Comparison of ENCODE assay signal across 8 cellular contexts in the genomic region with DNA sequence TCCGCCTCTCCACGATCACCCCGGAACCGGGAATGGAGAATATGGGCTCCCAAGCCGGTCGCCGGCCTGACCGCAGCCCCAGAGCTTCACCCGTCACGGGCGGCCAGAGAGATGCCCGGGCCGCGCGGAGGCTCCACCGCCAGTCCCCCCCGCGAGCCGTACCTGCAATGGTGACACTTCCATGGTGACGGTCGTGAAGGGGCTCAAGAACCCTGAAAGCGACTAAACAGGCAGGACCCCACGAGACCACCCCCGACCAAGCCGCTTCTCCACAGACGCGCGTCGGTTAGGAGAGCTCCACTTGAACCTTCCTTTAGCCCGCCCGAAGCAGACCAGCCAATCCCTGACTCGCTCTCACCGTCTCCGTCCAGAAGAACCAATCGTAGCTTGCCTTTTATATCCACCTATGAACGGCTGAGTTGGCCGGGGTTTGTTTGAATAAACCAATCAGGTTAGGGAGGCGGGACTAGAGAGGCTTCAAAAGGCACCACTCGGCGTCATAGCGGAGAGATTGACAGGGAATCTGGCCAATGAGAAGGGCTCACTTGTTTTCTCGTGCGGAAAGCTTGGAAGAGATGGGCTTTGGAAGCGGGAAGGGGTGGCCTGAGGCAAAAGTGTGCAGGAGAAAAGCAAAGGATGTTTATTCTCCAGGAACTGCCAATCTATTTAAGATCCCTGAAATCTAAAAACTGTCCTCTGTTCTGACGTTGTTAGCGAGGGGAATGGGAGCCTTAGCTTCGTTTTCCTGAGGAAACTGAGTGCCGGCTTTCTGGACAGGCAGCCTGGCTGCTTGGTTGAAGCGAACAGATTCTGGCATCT. TPM values are rescaled to one million over a fixed set of nuclear protein-coding genes. Genes with fewer than 3 reads are reported as not detected.
DNase-seq lines count a peak whose midpoint lies in the region; ATAC-seq and TF ChIP-seq lines count a peak whose summit lies in the region.

A gene with protein sequence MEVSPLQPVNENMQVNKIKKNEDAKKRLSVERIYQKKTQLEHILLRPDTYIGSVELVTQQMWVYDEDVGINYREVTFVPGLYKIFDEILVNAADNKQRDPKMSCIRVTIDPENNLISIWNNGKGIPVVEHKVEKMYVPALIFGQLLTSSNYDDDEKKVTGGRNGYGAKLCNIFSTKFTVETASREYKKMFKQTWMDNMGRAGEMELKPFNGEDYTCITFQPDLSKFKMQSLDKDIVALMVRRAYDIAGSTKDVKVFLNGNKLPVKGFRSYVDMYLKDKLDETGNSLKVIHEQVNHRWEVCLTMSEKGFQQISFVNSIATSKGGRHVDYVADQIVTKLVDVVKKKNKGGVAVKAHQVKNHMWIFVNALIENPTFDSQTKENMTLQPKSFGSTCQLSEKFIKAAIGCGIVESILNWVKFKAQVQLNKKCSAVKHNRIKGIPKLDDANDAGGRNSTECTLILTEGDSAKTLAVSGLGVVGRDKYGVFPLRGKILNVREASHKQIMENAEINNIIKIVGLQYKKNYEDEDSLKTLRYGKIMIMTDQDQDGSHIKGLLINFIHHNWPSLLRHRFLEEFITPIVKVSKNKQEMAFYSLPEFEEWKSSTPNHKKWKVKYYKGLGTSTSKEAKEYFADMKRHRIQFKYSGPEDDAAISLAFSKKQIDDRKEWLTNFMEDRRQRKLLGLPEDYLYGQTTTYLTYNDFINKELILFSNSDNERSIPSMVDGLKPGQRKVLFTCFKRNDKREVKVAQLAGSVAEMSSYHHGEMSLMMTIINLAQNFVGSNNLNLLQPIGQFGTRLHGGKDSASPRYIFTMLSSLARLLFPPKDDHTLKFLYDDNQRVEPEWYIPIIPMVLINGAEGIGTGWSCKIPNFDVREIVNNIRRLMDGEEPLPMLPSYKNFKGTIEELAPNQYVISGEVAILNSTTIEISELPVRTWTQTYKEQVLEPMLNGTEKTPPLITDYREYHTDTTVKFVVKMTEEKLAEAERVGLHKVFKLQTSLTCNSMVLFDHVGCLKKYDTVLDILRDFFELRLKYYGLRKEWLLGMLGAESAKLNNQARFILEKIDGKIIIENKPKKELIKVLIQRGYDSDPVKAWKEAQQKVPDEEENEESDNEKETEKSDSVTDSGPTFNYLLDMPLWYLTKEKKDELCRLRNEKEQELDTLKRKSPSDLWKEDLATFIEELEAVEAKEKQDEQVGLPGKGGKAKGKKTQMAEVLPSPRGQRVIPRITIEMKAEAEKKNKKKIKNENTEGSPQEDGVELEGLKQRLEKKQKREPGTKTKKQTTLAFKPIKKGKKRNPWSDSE (N-terminal part only) (minus strand): TSS at position 288 of the 819 bp plus-strand sequence. CDS start 105 bp downstream, at position 183.

- H3K27me3 ChIP-seq in BLaER1 treated with 17β-estradiol and CSF1 and Interleukin-3, amounts not matched to agents 10 nM and 100 nM, result no peaks in the 10 kb centered on the region
- H3K27me3 ChIP-seq in colonic mucosa, result no peaks in the 10 kb centered on the region

- peak within 1 kb of the TSS; percentile 76 to 91 (median 87) for H3K4me3 ChIP-seq in BLaER1 treated with 17β-estradiol and CSF1 and Interleukin-3, amounts not matched to agents 10 nM and 100 nM
- H3K4me3 ChIP-seq in colonic mucosa, result peak within 1 kb of the TSS; percentile 66

- H3K27ac ChIP-seq in BLaER1 treated with 17β-estradiol and CSF1 and Interleukin-3, amounts not matched to agents 10 nM and 100 nM, result peak within 1 kb of the TSS in 10 of 11 experiments; percentile 30 to 95 (median 89); a peak in 20 of 22 replicates
- H3K27ac ChIP-seq in colonic mucosa, result peak within 1 kb of the TSS; percentile 52

- ATAC-seq in GM19328 (IDR thresholded peaks at IDR 0.05; ENCODE audit: unreplicated experiment) (peak; percentile 91), HG03469 (IDR thresholded peaks at IDR 0.05; ENCODE audit: unreplicated experiment) (peak; percentile 88)

- H3K4me1 ChIP-seq in BLaER1 treated with 17β-estradiol and CSF1 and Interleukin-3, amounts not matched to agents 10 nM and 100 nM, result peaks cover 39 to 78% (median 56%) of the 10 kb centered on the region in 10 experiments
- H3K4me1 ChIP-seq in colonic mucosa, result no peaks in the 10 kb centered on the region

- DNase-seq in NCI-H526 (lab: John Stamatoyannopoulos, UW) (peak; percentile 100), colonic mucosa (peak; percentile 100), kidney tubule cell (ENCODE audit: low spot score) (peak; percentile 100)
- DNase-seq in activated CD4-positive, alpha-beta T cell treated with anti-CD3 and anti-CD28 coated beads for 4 hours, result peak; percentile 92 to 96
- peak; percentile 87 to 92 (median 89) for DNase-seq in stimulated activated CD4-positive, alpha-beta T cell treated with anti-CD3 and anti-CD28 coated beads, Interleukin-1b, Interleukin-23, amount 100 ng/mL, for 24 hours (ENCODE audit: low read depth in 4 of 4, low spot score in 1 of 4)

- peak within 1 kb of the TSS; percentile 77 to 96 (median 90) for H3K9ac ChIP-seq in BLaER1 treated with 17β-estradiol and CSF1 and Interleukin-3, amounts not matched to agents 10 nM and 100 nM
- peak within 1 kb of the TSS; percentile 66 to 67 for H3K9ac ChIP-seq in colonic mucosa (ENCODE audit: low read depth in 2 of 2, low read length in 2 of 2)

- no peak for TF ChIP-seq CTCF in colonic mucosa (IDR thresholded peaks at IDR 0.05)

- H3K9me3 ChIP-seq in BLaER1 treated with 17β-estradiol and CSF1 and Interleukin-3, amounts not matched to agents 10 nM and 100 nM (replicated peaks in 1 of 11), result peaks cover 0 to 6% (median 0%) of the 10 kb centered on the region in 11 experiments; a peak in 1 of 22 replicates
- H3K9me3 ChIP-seq in colonic mucosa, result no peaks in the 10 kb centered on the region

- peaks cover 0 to 38% (median 25%) of the 10 kb centered on the region in 11 experiments; a peak in 18 of 22 replicates for H3K36me3 ChIP-seq in BLaER1 treated with 17β-estradiol and CSF1 and Interleukin-3, amounts not matched to agents 10 nM and 100 nM
- H3K36me3 ChIP-seq in colonic mucosa, result no peaks in the 10 kb centered on the region

- H4K20me1 ChIP-seq in BLaER1 treated with 17β-estradiol and CSF1 and Interleukin-3, amounts not matched to agents 10 nM and 100 nM, result peaks cover 0 to 20% (median 11%) of the 10 kb centered on the region in 11 experiments; a peak in 8 of 22 replicates

- intact Hi-C loops in colonic mucosa (cut with DNase I), result loop anchor here (5.0 kb wide), 1 partner anchor 56 kb away; a partner anchor contains a TSS

- H3K4me2 ChIP-seq in BLaER1 treated with 17β-estradiol and CSF1 and Interleukin-3, amounts not matched to agents 10 nM and 100 nM, result peak within 1 kb of the TSS; percentile 85 to 99 (median 89)

RNA-seq across cellular contexts. Expression of the gene that starts here (rescaled TPM):
- total RNA-seq in colonic mucosa, result 100 to 1,000 TPM in 1 of 2 donors, 10 to 100 TPM in 1; 46.2 to 124 TPM

Comparison
In these comparisons a context has a peak if more than half of its experiments do, and no peak if none do; other contexts are left out.
1. Peak in every context shown above with its lines: DNase-seq, ATAC-seq, H3K4me3 ChIP-seq and H3K27ac ChIP-seq.